In genomic region chr5:177995691-177996595, GRCh38 we compare ENCODE assay signal across 22 cellular contexts. TPM values are rescaled to one million over a fixed set of nuclear protein-coding genes. Genes with fewer than 3 reads are reported as not detected.
"Had no signal": no experiment of that assay in that cellular context is flagged by ENCODE, and none has a peak within 500 bp of the region (broad histone marks: within the 10 kb centered on the region; RNA-seq: fewer than 3 reads in every experiment).

Gene PROP1, minus strand, starts transcription at chr5:177996242. Its CDS starts 309 bp downstream, at chr5:177995933.

- H3K9me3 Mint-ChIP-seq: activated naive CD8-positive, alpha-beta T cell treated with anti-CD3 and anti-CD28 coated beads, Interleukin-2, amount 50 U/mL, for 24 hours; activated T-cell treated with anti-CD3 and anti-CD28 coated beads, Interleukin-2, amount 50 U/mL, for 72 hours; memory B cell; naive thymus-derived CD8-positive, alpha-beta T cell had no signal

- H3K27ac Mint-ChIP-seq: activated naive CD8-positive, alpha-beta T cell treated with anti-CD3 and anti-CD28 coated beads, Interleukin-2, amount 50 U/mL, for 24 hours; activated T-cell treated with anti-CD3 and anti-CD28 coated beads, Interleukin-2, amount 50 U/mL, for 72 hours; memory B cell had no signal

- H3K4me1 Mint-ChIP-seq: activated naive CD8-positive, alpha-beta T cell treated with anti-CD3 and anti-CD28 coated beads, Interleukin-2, amount 50 U/mL, for 24 hours had no signal

- DNase-seq: activated CD4-positive, alpha-beta T cell treated with anti-CD3 and anti-CD28 coated beads, Interleukin-2, amount 50 U/mL, for 48 hours; activated CD4-positive, CD25-positive, alpha-beta regulatory T cell treated with anti-CD3 and anti-CD28 coated beads, Interleukin-2, amount 50 U/mL, for 72 hours; activated naive CD4-positive, alpha-beta T cell; activated naive CD8-positive, alpha-beta T cell treated with anti-CD3 and anti-CD28 coated beads, Interleukin-2, amount 50 U/mL, for 24 hours; activated T-cell treated with anti-CD3 and anti-CD28 coated beads, Interleukin-2, amount 50 U/mL, for 72 hours; aorta; dorsolateral prefrontal cortex; left ventricle myocardium inferior; naive thymus-derived CD8-positive, alpha-beta T cell; right lobe of liver; stimulated activated CD4-positive, alpha-beta T cell treated with anti-CD3 and anti-CD28 coated beads, Interleukin-4, amount 100 ng/mL, for 4 hours; stimulated activated CD8-positive, alpha-beta memory T cell treated with anti-CD3 and anti-CD28 coated beads, Interleukin-4, amount 100 ng/mL, for 48 hours; stimulated activated naive CD4-positive, alpha-beta T cell treated with Interleukin-2 at 50 U/mL for 16 hours; T1000; trophoblast cell had no signal

- H3K9me3 ChIP-seq: left ventricle myocardium inferior, prostate gland, right lobe of liver, suprapubic skin had no signal

- ATAC-seq: activated naive CD8-positive, alpha-beta T cell treated with anti-CD3 and anti-CD28 coated beads, Interleukin-2, amount 50 U/mL, for 24 hours; activated T-cell treated with anti-CD3 and anti-CD28 coated beads, Interleukin-2, amount 50 U/mL, for 72 hours; naive thymus-derived CD8-positive, alpha-beta T cell; right lobe of liver had no signal

- H3K36me3 Mint-ChIP-seq: memory B cell; naive thymus-derived CD8-positive, alpha-beta T cell had no signal

- H3K4me3 Mint-ChIP-seq: activated naive CD8-positive, alpha-beta T cell treated with anti-CD3 and anti-CD28 coated beads, Interleukin-2, amount 50 U/mL, for 24 hours; activated T-cell treated with anti-CD3 and anti-CD28 coated beads, Interleukin-2, amount 50 U/mL, for 72 hours; memory B cell; naive thymus-derived CD8-positive, alpha-beta T cell had no signal

RNA-seq across cellular contexts. Expression of gene PROP1, which starts in this region (rescaled TPM):
- total RNA-seq: activated T-cell treated with anti-CD3 and anti-CD28 coated beads, Interleukin-2, amount 50 U/mL, for 72 hours; aorta; chondrocyte; esophagus mucosa; left ventricle myocardium inferior; mucosa of gallbladder; naive thymus-derived CD8-positive, alpha-beta T cell; prostate gland; right lobe of liver; smooth muscle cell; suprapubic skin had no signal
